In the genomic region with DNA sequence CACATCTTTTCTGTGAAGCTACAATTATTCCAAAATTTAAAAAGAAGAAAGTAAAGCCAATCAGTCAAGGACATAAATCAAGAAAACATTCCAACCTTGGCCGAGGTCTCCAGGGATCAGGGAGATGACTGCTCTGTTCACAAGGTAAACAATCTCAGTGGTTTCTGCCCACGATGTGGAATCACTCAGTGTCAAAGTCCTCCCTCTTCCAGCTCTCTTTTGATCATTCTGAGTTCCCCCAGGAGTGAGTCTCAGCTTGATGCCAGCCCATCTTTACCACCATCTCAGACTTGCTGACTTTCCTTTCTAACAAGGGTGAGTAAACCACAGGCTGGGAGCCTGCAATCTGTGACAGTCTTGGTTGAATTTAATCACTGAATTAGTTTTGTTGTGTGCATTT, we compare ENCODE assay signal across 1 cellular context.
A peak's percentile ranks its signal among the peaks of the same experiment; 100 is the strongest.
TF ChIP-seq lines count a peak whose summit lies in the region.

No MANE protein-coding gene starts in this region.

TF ChIP-seq in HepG2, 621 proteins besides CTCF, POLR2A, EP300 and RAD21 (continued from another document and continues in another):
- no peak for TF ChIP-seq ZBTB40 (IDR thresholded peaks at IDR 0.05)
- TF ChIP-seq ZBTB40 (CRISPR knock-in tag; IDR thresholded peaks at IDR 0.05) = no peak
- TF ChIP-seq ZNF337 (CRISPR knock-in tag; IDR thresholded peaks at IDR 0.05; ENCODE audit: borderline replicate concordance, low read depth) = no peak
- no peak for TF ChIP-seq ZBTB2 (CRISPR knock-in tag; IDR thresholded peaks at IDR 0.05; ENCODE audit: low read depth)
- TF ChIP-seq ARNT (IDR thresholded peaks at IDR 0.05) = no peak
- TF ChIP-seq HOXA7 (CRISPR knock-in tag; IDR thresholded peaks at IDR 0.05) = no peak
- no peak for TF ChIP-seq ONECUT2 (CRISPR knock-in tag; IDR thresholded peaks at IDR 0.05)
- TF ChIP-seq NCOR1 (IDR thresholded peaks at IDR 0.05; ENCODE audit: borderline replicate concordance, low read length) = no peak
- TF ChIP-seq, protein P1, sequence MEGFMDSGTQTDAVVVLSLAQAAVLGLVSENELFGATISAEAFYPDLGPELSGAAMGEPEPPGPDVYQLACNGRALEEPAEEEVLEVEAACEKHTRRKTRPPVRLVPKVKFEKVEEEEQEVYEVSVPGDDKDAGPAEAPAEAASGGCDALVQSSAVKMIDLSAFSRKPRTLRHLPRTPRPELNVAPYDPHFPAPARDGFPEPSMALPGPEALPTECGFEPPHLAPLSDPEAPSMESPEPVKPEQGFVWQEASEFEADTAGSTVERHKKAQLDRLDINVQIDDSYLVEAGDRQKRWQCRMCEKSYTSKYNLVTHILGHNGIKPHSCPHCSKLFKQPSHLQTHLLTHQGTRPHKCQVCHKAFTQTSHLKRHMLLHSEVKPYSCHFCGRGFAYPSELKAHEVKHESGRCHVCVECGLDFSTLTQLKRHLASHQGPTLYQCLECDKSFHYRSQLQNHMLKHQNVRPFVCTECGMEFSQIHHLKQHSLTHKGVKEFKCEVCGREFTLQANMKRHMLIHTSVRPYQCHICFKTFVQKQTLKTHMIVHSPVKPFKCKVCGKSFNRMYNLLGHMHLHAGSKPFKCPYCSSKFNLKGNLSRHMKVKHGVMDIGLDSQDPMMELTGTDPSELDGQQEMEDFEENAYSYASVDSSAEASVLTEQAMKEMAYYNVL (CRISPR knock-in tag; IDR thresholded peaks at IDR 0.05; ENCODE audit: borderline replicate concordance) = no peak
- TF ChIP-seq ZFAT (CRISPR knock-in tag; conservative IDR thresholded peaks at IDR 0.05) = no peak
- 0 out of 2 replicates have a peak, but pooled peaks have one; percentile 45 for TF ChIP-seq SNAPC2 (CRISPR knock-in tag; IDR thresholded peaks at IDR 0.05)
- TF ChIP-seq BCL6 (CRISPR knock-in tag; IDR thresholded peaks at IDR 0.05) = peak; percentile 43; the same call in 1 of the 2 replicates
- TF ChIP-seq GTF3A (CRISPR knock-in tag; conservative IDR thresholded peaks at IDR 0.05) = no peak
- 0 out of 2 replicates have a peak, but pooled peaks have one; percentile 20 for TF ChIP-seq HMG20B (CRISPR knock-in tag; conservative IDR thresholded peaks at IDR 0.05)
- no peak for TF ChIP-seq ZNF326 (CRISPR knock-in tag; IDR thresholded peaks at IDR 0.05; ENCODE audit: borderline replicate concordance)
- no peak for TF ChIP-seq TCF7L2 (IDR thresholded peaks at IDR 0.05; ENCODE audit: low read depth, low read length)
- TF ChIP-seq ZNF12 (CRISPR knock-in tag; IDR thresholded peaks at IDR 0.05) = no peak
- TF ChIP-seq, protein P2, sequence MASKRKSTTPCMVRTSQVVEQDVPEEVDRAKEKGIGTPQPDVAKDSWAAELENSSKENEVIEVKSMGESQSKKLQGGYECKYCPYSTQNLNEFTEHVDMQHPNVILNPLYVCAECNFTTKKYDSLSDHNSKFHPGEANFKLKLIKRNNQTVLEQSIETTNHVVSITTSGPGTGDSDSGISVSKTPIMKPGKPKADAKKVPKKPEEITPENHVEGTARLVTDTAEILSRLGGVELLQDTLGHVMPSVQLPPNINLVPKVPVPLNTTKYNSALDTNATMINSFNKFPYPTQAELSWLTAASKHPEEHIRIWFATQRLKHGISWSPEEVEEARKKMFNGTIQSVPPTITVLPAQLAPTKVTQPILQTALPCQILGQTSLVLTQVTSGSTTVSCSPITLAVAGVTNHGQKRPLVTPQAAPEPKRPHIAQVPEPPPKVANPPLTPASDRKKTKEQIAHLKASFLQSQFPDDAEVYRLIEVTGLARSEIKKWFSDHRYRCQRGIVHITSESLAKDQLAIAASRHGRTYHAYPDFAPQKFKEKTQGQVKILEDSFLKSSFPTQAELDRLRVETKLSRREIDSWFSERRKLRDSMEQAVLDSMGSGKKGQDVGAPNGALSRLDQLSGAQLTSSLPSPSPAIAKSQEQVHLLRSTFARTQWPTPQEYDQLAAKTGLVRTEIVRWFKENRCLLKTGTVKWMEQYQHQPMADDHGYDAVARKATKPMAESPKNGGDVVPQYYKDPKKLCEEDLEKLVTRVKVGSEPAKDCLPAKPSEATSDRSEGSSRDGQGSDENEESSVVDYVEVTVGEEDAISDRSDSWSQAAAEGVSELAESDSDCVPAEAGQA (IDR thresholded peaks at IDR 0.05; ENCODE audit: low read depth) = no peak
- TF ChIP-seq, protein P2 (CRISPR knock-in tag; IDR thresholded peaks at IDR 0.05; ENCODE audit: borderline replicate concordance) = no peak
- TF ChIP-seq U2AF1 (optimal IDR thresholded peaks at IDR 0.05; ENCODE audit: low read depth, low read length) = no peak
- TF ChIP-seq JUND (CRISPR knock-in tag; IDR thresholded peaks at IDR 0.05) = no peak
- TF ChIP-seq, protein P3, sequence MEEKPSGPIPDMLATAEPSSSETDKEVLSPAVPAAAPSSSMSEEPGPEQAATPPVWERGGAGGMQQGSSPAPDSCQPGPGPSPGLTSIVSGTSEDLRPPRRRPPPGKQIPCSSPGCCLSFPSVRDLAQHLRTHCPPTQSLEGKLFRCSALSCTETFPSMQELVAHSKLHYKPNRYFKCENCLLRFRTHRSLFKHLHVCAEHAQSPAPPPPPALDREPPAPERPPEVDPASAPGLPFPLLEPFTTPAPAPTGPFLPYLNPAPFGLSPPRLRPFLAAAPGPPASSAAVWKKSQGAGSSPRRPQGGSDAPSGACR (CRISPR knock-in tag; IDR thresholded peaks at IDR 0.05) = no peak
- TF ChIP-seq, protein P4, sequence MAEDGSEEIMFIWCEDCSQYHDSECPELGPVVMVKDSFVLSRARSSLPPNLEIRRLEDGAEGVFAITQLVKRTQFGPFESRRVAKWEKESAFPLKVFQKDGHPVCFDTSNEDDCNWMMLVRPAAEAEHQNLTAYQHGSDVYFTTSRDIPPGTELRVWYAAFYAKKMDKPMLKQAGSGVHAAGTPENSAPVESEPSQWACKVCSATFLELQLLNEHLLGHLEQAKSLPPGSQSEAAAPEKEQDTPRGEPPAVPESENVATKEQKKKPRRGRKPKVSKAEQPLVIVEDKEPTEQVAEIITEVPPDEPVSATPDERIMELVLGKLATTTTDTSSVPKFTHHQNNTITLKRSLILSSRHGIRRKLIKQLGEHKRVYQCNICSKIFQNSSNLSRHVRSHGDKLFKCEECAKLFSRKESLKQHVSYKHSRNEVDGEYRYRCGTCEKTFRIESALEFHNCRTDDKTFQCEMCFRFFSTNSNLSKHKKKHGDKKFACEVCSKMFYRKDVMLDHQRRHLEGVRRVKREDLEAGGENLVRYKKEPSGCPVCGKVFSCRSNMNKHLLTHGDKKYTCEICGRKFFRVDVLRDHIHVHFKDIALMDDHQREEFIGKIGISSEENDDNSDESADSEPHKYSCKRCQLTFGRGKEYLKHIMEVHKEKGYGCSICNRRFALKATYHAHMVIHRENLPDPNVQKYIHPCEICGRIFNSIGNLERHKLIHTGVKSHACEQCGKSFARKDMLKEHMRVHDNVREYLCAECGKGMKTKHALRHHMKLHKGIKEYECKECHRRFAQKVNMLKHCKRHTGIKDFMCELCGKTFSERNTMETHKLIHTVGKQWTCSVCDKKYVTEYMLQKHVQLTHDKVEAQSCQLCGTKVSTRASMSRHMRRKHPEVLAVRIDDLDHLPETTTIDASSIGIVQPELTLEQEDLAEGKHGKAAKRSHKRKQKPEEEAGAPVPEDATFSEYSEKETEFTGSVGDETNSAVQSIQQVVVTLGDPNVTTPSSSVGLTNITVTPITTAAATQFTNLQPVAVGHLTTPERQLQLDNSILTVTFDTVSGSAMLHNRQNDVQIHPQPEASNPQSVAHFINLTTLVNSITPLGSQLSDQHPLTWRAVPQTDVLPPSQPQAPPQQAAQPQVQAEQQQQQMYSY (CRISPR knock-in tag; IDR thresholded peaks at IDR 0.05) = no peak
- no peak for TF ChIP-seq ZNF629 (CRISPR knock-in tag; conservative IDR thresholded peaks at IDR 0.05)
- TF ChIP-seq ZNF672 (CRISPR knock-in tag; IDR thresholded peaks at IDR 0.05) = no peak
- no peak for TF ChIP-seq ZNF580 (CRISPR knock-in tag; IDR thresholded peaks at IDR 0.05; ENCODE audit: borderline replicate concordance, low read depth)
- TF ChIP-seq ZNF382 (CRISPR knock-in tag; IDR thresholded peaks at IDR 0.05; ENCODE audit: borderline replicate concordance) = no peak
- no peak for TF ChIP-seq ARHGAP35 (CRISPR knock-in tag; IDR thresholded peaks at IDR 0.05; ENCODE audit: borderline replicate concordance)
- no peak for TF ChIP-seq SRSF9 (IDR thresholded peaks at IDR 0.05; ENCODE audit: borderline replicate concordance, insufficient read depth, low read depth, low read length, poor library complexity, severe bottlenecking)
- no peak for TF ChIP-seq EED (CRISPR knock-in tag; IDR thresholded peaks at IDR 0.05)
